25 cellular contexts compared by ENCODE assay signal in the genomic region with DNA sequence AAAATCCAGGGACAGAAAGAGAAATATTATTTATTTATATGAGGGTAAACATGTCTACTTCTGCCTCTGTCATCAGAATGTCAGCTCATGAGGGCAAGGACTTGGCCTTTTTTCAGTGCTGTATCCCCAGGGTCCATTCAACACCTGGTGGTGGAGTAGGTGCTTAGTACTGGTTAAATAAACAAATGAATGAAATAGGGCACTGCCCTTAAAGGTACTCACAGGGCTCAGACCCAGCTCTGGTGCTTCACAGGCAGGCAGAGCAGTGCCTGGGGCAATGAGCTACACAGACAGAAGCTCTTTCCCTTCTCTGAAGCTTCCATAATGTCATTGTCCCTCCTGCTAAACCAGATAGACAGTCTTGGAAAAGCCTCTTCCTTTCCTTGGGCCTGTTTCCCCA. TPM values are rescaled to one million over a fixed set of nuclear protein-coding genes. Genes with fewer than 3 reads are reported as not detected.
"Had no signal": no experiment of that assay in that cellular context is flagged by ENCODE, and none has a peak within 500 bp of the region (broad histone marks: within the 10 kb centered on the region; RNA-seq: fewer than 3 reads in every experiment).

No MANE protein-coding gene starts in this region.

- ATAC-seq: activated CD4-positive, alpha-beta T cell treated with anti-CD3 and anti-CD28 coated beads for 36 hours; activated T-cell treated with anti-CD3 and anti-CD28 coated beads, Interleukin-2, amount 50 U/mL, for 4 hours; naive thymus-derived CD4-positive, alpha-beta T cell; right lobe of liver; stimulated activated naive CD8-positive, alpha-beta T cell treated with anti-CD3 and anti-CD28 coated beads, Interleukin-15, amount 100 ng/mL, for 72 hours had no signal

- H3K4me3 Mint-ChIP-seq: activated B cell treated with CpG ODN at 0.5 μM for 24 hours; activated CD4-positive, alpha-beta T cell treated with anti-CD3 and anti-CD28 coated beads for 36 hours; activated naive CD8-positive, alpha-beta T cell treated with anti-CD3 and anti-CD28 coated beads for 36 hours; activated T-cell treated with anti-CD3 and anti-CD28 coated beads, Interleukin-2, amount 50 U/mL, for 4 hours; naive thymus-derived CD4-positive, alpha-beta T cell; neural crest cell; stimulated activated naive CD8-positive, alpha-beta T cell treated with anti-CD3 and anti-CD28 coated beads, Interleukin-15, amount 100 ng/mL, for 72 hours had no signal

- H3K4me1 Mint-ChIP-seq: activated B cell treated with CpG ODN at 0.5 μM for 24 hours; activated CD4-positive, alpha-beta T cell treated with anti-CD3 and anti-CD28 coated beads for 36 hours; activated naive CD8-positive, alpha-beta T cell treated with anti-CD3 and anti-CD28 coated beads for 36 hours; naive thymus-derived CD4-positive, alpha-beta T cell; neural crest cell; stimulated activated naive CD8-positive, alpha-beta T cell treated with anti-CD3 and anti-CD28 coated beads, Interleukin-15, amount 100 ng/mL, for 72 hours had no signal

- H3K27ac ChIP-seq: right lobe of liver, tibial artery had no signal

- H3K9me3 Mint-ChIP-seq: activated B cell treated with CpG ODN at 0.5 μM for 24 hours; activated naive CD8-positive, alpha-beta T cell treated with anti-CD3 and anti-CD28 coated beads for 36 hours; activated T-cell treated with anti-CD3 and anti-CD28 coated beads, Interleukin-2, amount 50 U/mL, for 4 hours; activated T-helper 2 cell treated with anti-CD3 and anti-CD28 coated beads, Interferon-gamma antibody, Interleukin-2, Interleukin-4, amounts not matched to agents 10 μg/mL and 5 μg/mL and 100 μg/mL, durations not matched to agents 14 hours and 24 hours and 36 hours; naive thymus-derived CD4-positive, alpha-beta T cell; neural crest cell; stimulated activated naive CD8-positive, alpha-beta T cell treated with anti-CD3 and anti-CD28 coated beads, Interleukin-15, amount 100 ng/mL, for 72 hours had no signal

- DNase-seq: activated B cell treated with CpG ODN at 0.5 μM for 24 hours; activated CD4-positive, alpha-beta T cell treated with anti-CD3 and anti-CD28 coated beads for 36 hours; activated CD4-positive, alpha-beta T cell treated with anti-CD3 and anti-CD28 coated beads, Interleukin-2, amount 50 U/mL, for 4 hours; activated CD8-positive, alpha-beta memory T cell treated with anti-CD3 and anti-CD28 coated beads for 24 hours; activated CD8-positive, alpha-beta memory T cell treated with anti-CD3 and anti-CD28 coated beads, Interleukin-2, amount 50 U/mL, for 4 hours; activated naive CD4-positive, alpha-beta T cell; activated naive CD8-positive, alpha-beta T cell treated with anti-CD3 and anti-CD28 coated beads for 36 hours; activated T-cell treated with anti-CD3 and anti-CD28 coated beads, Interleukin-2, amount 50 U/mL, for 4 hours; central memory CD4-positive, alpha-beta T cell; dermis blood vessel endothelial cell; effector CD8-positive, alpha-beta T cell; erythroblast; foreskin fibroblast; kidney; naive thymus-derived CD4-positive, alpha-beta T cell; occipital lobe; posterior cingulate gyrus; right lobe of liver; stimulated activated CD4-positive, alpha-beta T cell treated with anti-CD3 and anti-CD28 coated beads, Interleukin-1b, Interleukin-23, amount 100 ng/mL, for 48 hours; stimulated activated naive CD8-positive, alpha-beta T cell treated with anti-CD3 and anti-CD28 coated beads, Interleukin-15, amount 100 ng/mL, for 72 hours; tibial artery had no signal

- H3K4me1 ChIP-seq: right lobe of liver had no signal

- H3K36me3 Mint-ChIP-seq: activated naive CD8-positive, alpha-beta T cell treated with anti-CD3 and anti-CD28 coated beads for 36 hours; naive thymus-derived CD4-positive, alpha-beta T cell had no signal

- H3K27ac Mint-ChIP-seq: activated B cell treated with CpG ODN at 0.5 μM for 24 hours; activated CD4-positive, alpha-beta T cell treated with anti-CD3 and anti-CD28 coated beads for 36 hours; activated naive CD8-positive, alpha-beta T cell treated with anti-CD3 and anti-CD28 coated beads for 36 hours; activated T-helper 2 cell treated with anti-CD3 and anti-CD28 coated beads, Interferon-gamma antibody, Interleukin-2, Interleukin-4, amounts not matched to agents 10 μg/mL and 5 μg/mL and 100 μg/mL, durations not matched to agents 14 hours and 24 hours and 36 hours; naive thymus-derived CD4-positive, alpha-beta T cell; stimulated activated naive CD8-positive, alpha-beta T cell treated with anti-CD3 and anti-CD28 coated beads, Interleukin-15, amount 100 ng/mL, for 72 hours had no signal

- H3K36me3 ChIP-seq: right lobe of liver, tibial artery had no signal

- H3K27me3 Mint-ChIP-seq: stimulated activated naive CD8-positive, alpha-beta T cell treated with anti-CD3 and anti-CD28 coated beads, Interleukin-15, amount 100 ng/mL, for 72 hours had no signal

- H3K4me3 ChIP-seq: lung, right lobe of liver, skin epidermis, tibial artery had no signal

- H3K27me3 ChIP-seq: right lobe of liver, tibial artery had no signal

- H3K9me3 ChIP-seq: right lobe of liver, tibial artery had no signal

RNA-seq across cellular contexts. Expression of gene P4HA3, which starts 30.9 kb away (rescaled TPM):
- total RNA-seq: activated B cell treated with CpG ODN at 0.5 μM for 24 hours; activated CD4-positive, alpha-beta T cell treated with anti-CD3 and anti-CD28 coated beads for 36 hours; activated naive CD8-positive, alpha-beta T cell treated with anti-CD3 and anti-CD28 coated beads for 36 hours; activated T-cell treated with anti-CD3 and anti-CD28 coated beads, Interleukin-2, amount 50 U/mL, for 4 hours; activated T-helper 2 cell treated with anti-CD3 and anti-CD28 coated beads, Interferon-gamma antibody, Interleukin-2, Interleukin-4, amounts not matched to agents 10 μg/mL and 5 μg/mL and 100 μg/mL, durations not matched to agents 14 hours and 24 hours and 36 hours; naive thymus-derived CD4-positive, alpha-beta T cell; neural crest cell; occipital lobe had no signal
- polyA plus RNA-seq: naive thymus-derived CD4-positive, alpha-beta T cell had no signal
